11 cellular contexts compared by ENCODE assay signal in the genomic region with DNA sequence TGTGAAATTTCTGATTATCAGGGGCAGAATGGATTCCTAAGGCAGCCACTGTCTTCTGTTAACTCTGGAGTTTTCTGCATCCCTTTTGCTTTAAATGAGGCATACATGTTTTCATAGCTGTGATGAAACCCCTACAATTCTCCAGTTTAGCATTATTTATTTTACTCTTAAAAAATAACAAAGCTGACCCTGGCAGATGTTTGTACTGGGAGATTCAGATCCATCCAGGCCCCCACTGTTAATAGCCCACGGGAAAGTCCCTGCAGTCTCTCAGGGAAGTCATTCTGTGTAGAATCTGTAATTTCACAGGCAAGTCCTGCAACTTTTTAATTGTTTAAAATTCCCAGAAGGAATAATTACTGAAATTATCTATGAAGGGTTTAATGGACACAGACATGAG. TPM values are rescaled to one million over a fixed set of nuclear protein-coding genes. Genes with fewer than 3 reads are reported as not detected.
A peak's percentile ranks its signal among the peaks of the same experiment; 100 is the strongest.
DNase-seq lines count a peak whose midpoint lies in the region; ATAC-seq and TF ChIP-seq lines count a peak whose summit lies in the region.
"Had no signal": no experiment of that assay in that cellular context is flagged by ENCODE, and none has a peak within 500 bp of the region (broad histone marks: within the 10 kb centered on the region; RNA-seq: fewer than 3 reads in every experiment).

No MANE protein-coding gene starts in this region.

- no peaks in the 10 kb centered on the region for H3K4me1 ChIP-seq in breast epithelium
- peaks cover 0 to 19% (median 7%) of the 10 kb centered on the region in 12 donors for H3K4me1 ChIP-seq in heart left ventricle
- H3K4me1 ChIP-seq in neutrophil (ENCODE audit: control insufficient read depth in 1 of 2, insufficient read depth in 1 of 2, low read depth in 1 of 2, low read length in 1 of 2): peaks cover 11 to 18% of the 10 kb centered on the region in 2 experiments
- H3K4me1 ChIP-seq in vagina: peaks cover 11% of the 10 kb centered on the region

- H3K27ac ChIP-seq in breast epithelium: peak overlapping the region; percentile 74 to 88
- peak overlapping the region; percentile 63 to 90 (median 78) for H3K27ac ChIP-seq in heart left ventricle
- H3K27ac ChIP-seq in neutrophil: peak overlapping the region; percentile 57
- H3K27ac ChIP-seq in vagina: peak overlapping the region; percentile 84
- H3K27ac ChIP-seq: HL-60 had no signal

- BruUV-seq in MCF 10A (replicated peaks; lab: Mats Ljungman, UMichigan): no TSS peak

- DNase-seq in breast epithelium (ENCODE audit: low spot score in 2 of 2) (no peak), MCF 10A (ENCODE audit: unreplicated experiment) (no peak), heart left ventricle (no peak), vagina (ENCODE audit: extremely low spot score in 2 of 2) (no peak), HCEC 1CT (no peak)
- DNase-seq: NCI-H1105 treated with DMSO at 0.1 percent for 48 hours had no signal

- H3K27me3 ChIP-seq in breast epithelium (no peaks in the 10 kb centered on the region), heart left ventricle (no peaks in the 10 kb centered on the region), neutrophil (no peaks in the 10 kb centered on the region), vagina (no peaks in the 10 kb centered on the region)

- H3K36me3 Mint-ChIP-seq in MCF 10A (ENCODE audit: insufficient read depth, unreplicated experiment): no peaks in the 10 kb centered on the region

- H3K27me3 Mint-ChIP-seq in MCF 10A (ENCODE audit: insufficient read depth, unreplicated experiment): no peaks in the 10 kb centered on the region

- no peak overlapping the region for H3K4me3 Mint-ChIP-seq in MCF 10A (ENCODE audit: unreplicated experiment)

- H3K9me3 ChIP-seq in breast epithelium: no peaks in the 10 kb centered on the region
- H3K9me3 ChIP-seq in heart left ventricle: no peaks in the 10 kb centered on the region
- H3K9me3 ChIP-seq in neutrophil: no peaks in the 10 kb centered on the region
- H3K9me3 ChIP-seq in vagina: no peaks in the 10 kb centered on the region

- TF ChIP-seq POLR2A in breast epithelium (IDR thresholded peaks at IDR 0.05) (no peak), heart left ventricle (IDR thresholded peaks at IDR 0.05) (no peak), vagina (IDR thresholded peaks at IDR 0.05) (no peak)

- H3K36me3 ChIP-seq in breast epithelium: no peaks in the 10 kb centered on the region
- H3K36me3 ChIP-seq in heart left ventricle: peaks cover 0 to 14% (median 0%) of the 10 kb centered on the region in 9 donors
- H3K36me3 ChIP-seq in neutrophil: no peaks in the 10 kb centered on the region
- no peaks in the 10 kb centered on the region for H3K36me3 ChIP-seq in vagina

- TF ChIP-seq CTCF in breast epithelium (IDR thresholded peaks at IDR 0.05): no peak
- no peak for TF ChIP-seq CTCF in MCF 10A (IDR thresholded peaks at IDR 0.05; ENCODE audit: unreplicated experiment)
- no peak for TF ChIP-seq CTCF in heart left ventricle (IDR thresholded peaks at IDR 0.05)
- no peak for TF ChIP-seq CTCF in neutrophil (IDR thresholded peaks at IDR 0.05)
- no peak for TF ChIP-seq CTCF in vagina (IDR thresholded peaks at IDR 0.05)

- H3K9me3 Mint-ChIP-seq in MCF 10A (ENCODE audit: unreplicated experiment): no peaks in the 10 kb centered on the region

- ATAC-seq in heart left ventricle (peak in 3 of 4 donors; percentile 18 to 40 (median 29)), GM21390 (IDR thresholded peaks at IDR 0.05; ENCODE audit: unreplicated experiment) (no peak), HG03045 (IDR thresholded peaks at IDR 0.05; ENCODE audit: unreplicated experiment) (no peak)

- CTCF ChIA-PET in MCF 10A (lab: Yijun Ruan, JAX): interaction anchor here (1.3 kb wide), 1 partner anchor 10 kb away, joined by 3 read pairs; no protein-coding TSS in a partner anchor

- H3K4me1 Mint-ChIP-seq in MCF 10A (ENCODE audit: insufficient read depth, unreplicated experiment): no peaks in the 10 kb centered on the region

- POLR2A ChIA-PET in MCF 10A (lab: Yijun Ruan, JAX): interaction anchor here (1.0 kb wide), 1 partner anchor 11 kb away, joined by 3 read pairs; no protein-coding TSS in a partner anchor

- H3K4me3 ChIP-seq in breast epithelium: peak overlapping the region; percentile 29 to 59 (median 50)
- peak overlapping the region; percentile 3 to 68 (median 54) for H3K4me3 ChIP-seq in heart left ventricle
- H3K4me3 ChIP-seq in neutrophil (ENCODE audit: low read depth in 1 of 2, low read length in 1 of 2): peak overlapping the region; percentile 52 to 54
- H3K4me3 ChIP-seq in vagina: peak overlapping the region; percentile 40 to 51

- H3K27ac Mint-ChIP-seq in MCF 10A (ENCODE audit: low read depth, unreplicated experiment): no peak overlapping the region

- WGBS in heart left ventricle, 4 donors: 7 to 30% (median 12%) methylated on average over 1 of the region's 1 CpG

- intact Hi-C loops in breast epithelium (cut with DNase I; ENCODE audit: low total_unique reads): no loop called here
- intact Hi-C loops in MCF 10A (cut with micrococcal nuclease): no loop called here
- intact Hi-C loops in heart left ventricle (cut with DNase I): no loop called here
- intact Hi-C loops in vagina (cut with DNase I): no loop called here

RNA-seq across cellular contexts. Expression of gene SULT1C4, which starts 0.3 kb away (rescaled TPM):
- total RNA-seq in breast epithelium: 10 to 100 TPM in 1 of 3 donors, 1 to 10 TPM in 2; 1.4 to 19.8 (median 5.9) TPM
- not detected in 2 replicates for total RNA-seq in MCF 10A (2022)
- 1 to 10 TPM; 1.2 to 5.5 (median 4.1) TPM for total RNA-seq in heart left ventricle
- 1 to 10 TPM in 1 of 2 donors, under 1 TPM in 1; 0.95 to 3.0 TPM for polyA plus RNA-seq in heart left ventricle
- 8.8 TPM for total RNA-seq in vagina
- total RNA-seq: OCI-LY7 had no signal

Comparison
In these comparisons a context has a peak if more than half of its experiments do, and no peak if none do; other contexts are left out.
1. ATAC-seq: peak in heart left ventricle (3 of 4); none in GM21390 (single experiment) and HG03045 (single experiment).
2. Peak in every context shown above with its lines, with median percentiles within 50 percentile points of each other: H3K27ac ChIP-seq and H3K4me3 ChIP-seq.